Comparison of ENCODE assay signal across 2 cellular contexts in genomic region chr2:66489433-66489832, GRCh38.
TF ChIP-seq lines count a peak whose summit lies in the region.

No MANE protein-coding gene starts in this region.

TF ChIP-seq in endothelial cell of umbilical vein, 7 proteins besides CTCF, POLR2A, EP300 and RAD21:
- TF ChIP-seq FOS (IDR thresholded peaks at IDR 0.05; ENCODE audit: borderline replicate concordance, insufficient read depth, low read length): no peak
- TF ChIP-seq MAX (IDR thresholded peaks at IDR 0.05; ENCODE audit: insufficient read depth, insufficient read length): no peak
- no peak for TF ChIP-seq GATA2 (IDR thresholded peaks at IDR 0.05; ENCODE audit: insufficient read depth, insufficient read length, low read depth, low read length)
- no peak for TF ChIP-seq MYC (IDR thresholded peaks at IDR 0.05; ENCODE audit: low read depth, low read length)
- no peak for TF ChIP-seq EZH2 (IDR thresholded peaks at IDR 0.05; ENCODE audit: borderline replicate concordance, low read depth, low read length, severe bottlenecking)
- TF ChIP-seq JUN (IDR thresholded peaks at IDR 0.05; ENCODE audit: borderline replicate concordance, insufficient read depth, insufficient read length, low read depth): no peak
- no peak for TF ChIP-seq POLR2AphosphoS5 (IDR thresholded peaks at IDR 0.05; ENCODE audit: insufficient read depth, low read depth, low read length)

TF ChIP-seq in GM23338, 12 proteins besides CTCF, POLR2A, EP300 and RAD21:
- no peak for TF ChIP-seq ZNF331 (CRISPR knock-in tag; IDR thresholded peaks at IDR 0.05; ENCODE audit: low read depth)
- TF ChIP-seq JUNB (IDR thresholded peaks at IDR 0.05; ENCODE audit: unreplicated experiment): no peak
- TF ChIP-seq EZH2 (IDR thresholded peaks at IDR 0.05; ENCODE audit: low read depth, unreplicated experiment): no peak
- TF ChIP-seq NANOG (IDR thresholded peaks at IDR 0.05; ENCODE audit: borderline replicate concordance): no peak
- TF ChIP-seq ETS1 (IDR thresholded peaks at IDR 0.05): no peak
- TF ChIP-seq REST (IDR thresholded peaks at IDR 0.05; ENCODE audit: unreplicated experiment): no peak
- TF ChIP-seq POLR2AphosphoS5 (IDR thresholded peaks at IDR 0.05; ENCODE audit: low read depth): no peak
- no peak for TF ChIP-seq ZNF114 (CRISPR knock-in tag; IDR thresholded peaks at IDR 0.05)
- TF ChIP-seq EZH2phosphoT487 (IDR thresholded peaks at IDR 0.05; ENCODE audit: unreplicated experiment): no peak
- TF ChIP-seq STAT1 (IDR thresholded peaks at IDR 0.05; ENCODE audit: unreplicated experiment): no peak
- no peak for TF ChIP-seq ZNF462 (CRISPR knock-in tag; IDR thresholded peaks at IDR 0.05)
- no peak for TF ChIP-seq CREB1 (CRISPR knock-in tag; IDR thresholded peaks at IDR 0.05; ENCODE audit: low read depth)
